8 cellular contexts compared by ENCODE assay signal in the genomic region with DNA sequence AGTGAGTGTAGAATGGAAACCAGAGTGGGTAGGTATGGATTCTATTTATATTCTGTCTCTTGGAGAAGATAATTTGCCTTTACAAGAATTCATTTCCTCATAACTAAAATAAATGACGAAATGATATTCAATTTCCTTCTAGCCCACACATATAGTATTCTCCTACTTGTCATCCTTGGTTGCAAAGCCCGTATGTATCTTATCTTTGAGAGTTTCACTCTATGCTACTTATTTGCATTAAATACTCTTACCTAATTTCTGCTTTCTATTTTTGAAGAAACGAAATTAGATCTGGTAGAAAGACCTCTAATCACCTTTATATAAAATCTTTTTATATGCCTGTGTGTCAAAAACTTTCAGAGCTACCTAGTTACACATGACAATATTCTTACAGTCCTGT.
"Had no signal": no experiment of that assay in that cellular context is flagged by ENCODE, and none has a peak within 500 bp of the region (broad histone marks: within the 10 kb centered on the region; RNA-seq: fewer than 3 reads in every experiment).

No MANE protein-coding gene starts in this region.

- DNase-seq: H9, HCEC 1CT, Karpas-422, KBM-7 had no signal

- H2AFZ ChIP-seq: GM23338 had no signal

- H3K4me2 ChIP-seq: GM23338, KMS-11 had no signal

- ATAC-seq: GM23338, HepG2 had no signal

- H3K4me3 ChIP-seq: GM23338 had no signal

- H3K27ac ChIP-seq: HL-60, KMS-11 had no signal
